In the genomic region with DNA sequence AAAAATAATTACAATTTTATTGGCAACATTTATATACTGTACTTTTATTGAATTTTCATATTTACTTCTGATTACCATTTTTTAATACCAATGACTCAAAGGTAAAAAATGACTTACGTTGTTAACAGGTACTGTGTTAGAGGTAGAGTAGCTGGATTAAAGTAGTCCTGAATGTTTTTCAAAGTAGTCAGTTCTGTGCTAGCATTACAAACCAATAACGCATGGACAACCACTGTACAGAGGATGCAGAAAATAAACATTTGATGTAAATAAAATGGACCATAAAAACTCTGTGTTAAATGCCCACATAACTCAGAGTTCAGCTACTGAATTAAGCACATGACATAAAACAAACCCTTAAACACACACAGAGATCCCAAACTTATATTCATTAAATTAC, we compare ENCODE assay signal across 33 cellular contexts. TPM values are rescaled to one million over a fixed set of nuclear protein-coding genes. Genes with fewer than 3 reads are reported as not detected.
"Had no signal": no experiment of that assay in that cellular context is flagged by ENCODE, and none has a peak within 500 bp of the region (broad histone marks: within the 10 kb centered on the region; RNA-seq: fewer than 3 reads in every experiment).

No MANE protein-coding gene starts in this region.

- H3K4me3 ChIP-seq: esophagus squamous epithelium, gastrocnemius medialis, heart right ventricle, left lung, lower lobe of right lung, mucosa of descending colon had no signal

- H3K4me1 ChIP-seq: esophagus squamous epithelium, gastrocnemius medialis, heart right ventricle, left lung, lower lobe of right lung had no signal

- H3K27ac ChIP-seq: epithelial cell of prostate, esophagus squamous epithelium, gastrocnemius medialis, heart right ventricle, left lung, lower lobe of right lung had no signal

- FAIRE-seq: endometrium, islet of Langerhans, keratinocyte had no signal

- H3K36me3 ChIP-seq: esophagus squamous epithelium, gastrocnemius medialis, left lung, lower lobe of right lung had no signal

- ATAC-seq: effector memory CD8-positive, alpha-beta T cell; esophagus mucosa; gastrocnemius medialis; heart right ventricle; left cardiac atrium; left lung; left ventricle myocardium superior; lower lobe of right lung; mucosa of descending colon; naive thymus-derived CD8-positive, alpha-beta T cell had no signal

- DNase-seq: cortex of kidney; effector CD8-positive, alpha-beta T cell; effector memory CD8-positive, alpha-beta T cell; endodermal cell; erythroblast; esophagus squamous epithelium; foreskin fibroblast; foreskin melanocyte; gastrocnemius medialis; glutamatergic neuron; head of caudate nucleus; heart right ventricle; hippocampal formation; left cardiac atrium; left lung; left ventricle myocardium superior; lower lobe of right lung; mesenchymal stem cell; mucosa of descending colon; naive B cell; naive thymus-derived CD8-positive, alpha-beta T cell had no signal

- H3K9me3 ChIP-seq: esophagus squamous epithelium, gastrocnemius medialis, heart right ventricle, lower lobe of right lung, mucosa of descending colon had no signal

- H3K27me3 ChIP-seq: esophagus squamous epithelium, gastrocnemius medialis, heart right ventricle, left lung had no signal

RNA-seq across cellular contexts. Expression of a gene that starts 46.3 kb away (rescaled TPM):
- total RNA-seq: dermis microvascular lymphatic vessel endothelial cell; esophagus mucosa; esophagus squamous epithelium; gastrocnemius medialis; glomerular endothelial cell; heart right ventricle; kidney epithelial cell; left cardiac atrium; left lung; left ventricle myocardium superior; lower leg skin; lower lobe of right lung; lung microvascular endothelial cell; mesenteric fat pad; mesothelial cell of epicardium; mucosa of descending colon; naive thymus-derived CD8-positive, alpha-beta T cell had no signal
- polyA plus RNA-seq: heart right ventricle; keratinocyte; naive thymus-derived CD8-positive, alpha-beta T cell had no signal
